Comparison of ENCODE assay signal across 1 cellular context in the genomic region with DNA sequence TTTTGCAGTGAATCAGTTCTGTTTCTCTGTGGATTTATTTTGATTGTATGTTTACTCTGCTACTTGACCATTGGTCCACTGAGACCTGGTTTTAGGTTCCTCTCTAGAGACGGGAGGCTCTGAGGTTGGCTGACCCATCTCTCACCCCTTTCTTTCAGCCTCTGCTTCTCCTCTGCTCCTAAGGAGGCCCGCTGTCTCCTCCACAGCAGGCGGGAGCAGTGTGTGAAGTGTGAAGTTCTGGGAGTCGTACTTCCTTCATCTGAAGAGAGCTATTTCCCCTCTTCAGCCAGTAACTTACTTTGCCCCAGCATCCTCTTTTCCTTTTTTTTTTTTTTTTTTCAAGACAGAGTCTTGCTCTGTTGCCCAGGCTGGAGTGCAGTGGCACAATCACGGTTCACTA.
A peak's percentile ranks its signal among the peaks of the same experiment; 100 is the strongest.
TF ChIP-seq lines count a peak whose summit lies in the region.

No MANE protein-coding gene starts in this region.

TF ChIP-seq in H1, 55 proteins besides CTCF, POLR2A, EP300 and RAD21:
- TF ChIP-seq, protein P1, sequence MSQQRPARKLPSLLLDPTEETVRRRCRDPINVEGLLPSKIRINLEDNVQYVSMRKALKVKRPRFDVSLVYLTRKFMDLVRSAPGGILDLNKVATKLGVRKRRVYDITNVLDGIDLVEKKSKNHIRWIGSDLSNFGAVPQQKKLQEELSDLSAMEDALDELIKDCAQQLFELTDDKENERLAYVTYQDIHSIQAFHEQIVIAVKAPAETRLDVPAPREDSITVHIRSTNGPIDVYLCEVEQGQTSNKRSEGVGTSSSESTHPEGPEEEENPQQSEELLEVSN (IDR thresholded peaks at IDR 0.05) = peak; percentile 68
- TF ChIP-seq HDAC2 (IDR thresholded peaks at IDR 0.05; ENCODE audit: borderline replicate concordance in 1 of 2, low read depth in 2 of 2, low read length in 2 of 2) = no peak
